Comparison of ENCODE assay signal across 8 cellular contexts in the genomic region with DNA sequence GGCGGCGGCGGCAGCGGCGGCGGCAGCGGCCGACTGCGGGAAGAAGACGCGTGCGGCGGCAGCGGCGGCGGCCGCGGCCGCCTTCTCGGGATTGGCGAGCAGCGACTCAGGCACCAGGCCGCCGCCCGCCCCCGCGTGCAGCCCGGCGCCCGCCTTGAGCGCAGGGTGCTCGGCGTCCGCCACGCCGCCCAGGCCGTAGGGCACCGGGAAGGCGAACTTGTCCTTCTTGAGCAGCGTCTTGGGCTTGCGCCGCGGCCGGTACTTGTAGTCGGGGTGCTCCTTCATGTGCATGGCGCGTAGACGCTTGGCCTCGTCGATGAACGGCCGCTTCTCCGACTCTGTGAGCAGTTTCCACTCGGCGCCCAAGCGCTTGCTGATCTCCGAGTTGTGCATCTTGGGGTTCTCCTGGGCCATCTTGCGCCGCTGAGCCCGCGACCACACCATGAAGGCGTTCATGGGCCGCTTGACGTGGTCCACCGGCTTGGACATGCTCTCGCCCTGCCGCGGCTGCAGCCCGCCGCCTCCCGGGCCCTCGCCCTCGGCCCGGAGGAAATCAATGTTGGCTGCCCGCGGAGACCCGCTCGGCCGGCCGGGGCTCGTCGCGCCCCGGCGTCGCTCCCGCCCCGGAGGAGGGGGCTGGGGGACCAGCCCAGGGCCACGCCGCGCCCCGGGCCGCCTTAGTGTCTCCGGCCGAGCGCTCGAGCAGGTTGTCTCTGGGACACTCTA. TPM values are rescaled to one million over a fixed set of nuclear protein-coding genes. Genes with fewer than 3 reads are reported as not detected.
A peak's percentile ranks its signal among the peaks of the same experiment; 100 is the strongest.
DNase-seq lines count a peak whose midpoint lies in the region; ATAC-seq and TF ChIP-seq lines count a peak whose summit lies in the region.

No MANE protein-coding gene starts in this region.

- H3K27ac ChIP-seq in heart left ventricle (no peak overlapping the region), right atrium auricular region (no peak overlapping the region), breast epithelium (no peak overlapping the region)

- TF ChIP-seq CTCF in heart left ventricle (IDR thresholded peaks at IDR 0.05) = no peak
- no peak for TF ChIP-seq CTCF in right atrium auricular region (IDR thresholded peaks at IDR 0.05)
- no peak for TF ChIP-seq CTCF in breast epithelium (IDR thresholded peaks at IDR 0.05)
- TF ChIP-seq CTCF in mucosa of descending colon (IDR thresholded peaks at IDR 0.05) = no peak

- intact Hi-C loops in heart left ventricle (cut with DNase I) = no loop called here
- intact Hi-C loops in breast epithelium (cut with DNase I; ENCODE audit: low total_unique reads) = no loop called here
- intact Hi-C loops in mucosa of descending colon (cut with DNase I, micrococcal nuclease) = no loop called here

- H3K9me3 ChIP-seq in heart left ventricle (no peaks in the 10 kb centered on the region), right atrium auricular region (no peaks in the 10 kb centered on the region), breast epithelium (no peaks in the 10 kb centered on the region), mucosa of descending colon (no peaks in the 10 kb centered on the region)

- 0 to 1% (median 1%) methylated on average over 3 to 97 of the region's 97 CpGs for WGBS in heart left ventricle, 4 donors

- H3K4me3 ChIP-seq in heart left ventricle (peak overlapping the region in 7 of 12 donors; percentile 9 to 44 (median 32)), right atrium auricular region (peak overlapping the region in 1 of 2 donors; percentile 37), breast epithelium (peak overlapping the region; percentile 7 to 57 (median 35)), mucosa of descending colon (no peak overlapping the region)

- DNase-seq in heart left ventricle (no peak), right atrium auricular region (ENCODE audit: low spot score) (no peak), breast epithelium (ENCODE audit: low spot score in 2 of 2) (no peak), mucosa of descending colon (peak in 2 of 3 donors; percentile 12 to 33), middle frontal gyrus (ENCODE audit: extremely low spot score, low spot score) (no peak), MV-4-11 (lab: John Stamatoyannopoulos, UW) (no peak)

- H3K27me3 ChIP-seq in heart left ventricle (peaks cover 51 to 98% (median 92%) of the 10 kb centered on the region in 9 donors), right atrium auricular region (peaks cover 33 to 51% of the 10 kb centered on the region in 2 donors), breast epithelium (peaks cover 3 to 66% of the 10 kb centered on the region in 2 donors)

- no peak for TF ChIP-seq POLR2A in heart left ventricle (IDR thresholded peaks at IDR 0.05)
- no peak for TF ChIP-seq POLR2A in breast epithelium (IDR thresholded peaks at IDR 0.05)

- H3K36me3 ChIP-seq in heart left ventricle = no peaks in the 10 kb centered on the region
- no peaks in the 10 kb centered on the region for H3K36me3 ChIP-seq in right atrium auricular region
- H3K36me3 ChIP-seq in breast epithelium = no peaks in the 10 kb centered on the region
- H3K36me3 ChIP-seq in mucosa of descending colon (ENCODE audit: low read depth) = no peaks in the 10 kb centered on the region

- ATAC-seq in heart left ventricle (no peak), HG03354 (IDR thresholded peaks at IDR 0.05; ENCODE audit: poor library complexity, severe bottlenecking, unreplicated experiment) (peak; percentile 32), mucosa of descending colon (peak; percentile 31), HG03378 (IDR thresholded peaks at IDR 0.05; ENCODE audit: unreplicated experiment) (no peak)

- H3K4me1 ChIP-seq in heart left ventricle = peaks cover 0 to 46% (median 17%) of the 10 kb centered on the region in 12 donors
- H3K4me1 ChIP-seq in right atrium auricular region = peaks cover 0 to 38% of the 10 kb centered on the region in 2 donors
- peaks cover 3 to 15% of the 10 kb centered on the region in 2 donors for H3K4me1 ChIP-seq in breast epithelium
- H3K4me1 ChIP-seq in mucosa of descending colon (ENCODE audit: low read depth) = peaks cover 17% of the 10 kb centered on the region

RNA-seq across cellular contexts. Expression of a gene that starts 0.6 kb away (rescaled TPM):
- total RNA-seq in heart left ventricle (not detected), right atrium auricular region (not detected), breast epithelium (not detected), mucosa of descending colon (not detected)
- not detected for polyA plus RNA-seq in heart left ventricle

Comparison
In these comparisons a context has a peak if more than half of its experiments do, and no peak if none do; other contexts are left out.
1. ATAC-seq: peak in HG03354 (single experiment) and mucosa of descending colon (single experiment); none in heart left ventricle (0 of 4) and HG03378 (single experiment).
2. DNase-seq: peak in mucosa of descending colon (2 of 3); none in heart left ventricle (0 of 5), right atrium auricular region (single experiment), breast epithelium (0 of 2), middle frontal gyrus (single experiment) and MV-4-11 (single experiment).